ENCODE assay signal across 8 cellular contexts in the genomic region with DNA sequence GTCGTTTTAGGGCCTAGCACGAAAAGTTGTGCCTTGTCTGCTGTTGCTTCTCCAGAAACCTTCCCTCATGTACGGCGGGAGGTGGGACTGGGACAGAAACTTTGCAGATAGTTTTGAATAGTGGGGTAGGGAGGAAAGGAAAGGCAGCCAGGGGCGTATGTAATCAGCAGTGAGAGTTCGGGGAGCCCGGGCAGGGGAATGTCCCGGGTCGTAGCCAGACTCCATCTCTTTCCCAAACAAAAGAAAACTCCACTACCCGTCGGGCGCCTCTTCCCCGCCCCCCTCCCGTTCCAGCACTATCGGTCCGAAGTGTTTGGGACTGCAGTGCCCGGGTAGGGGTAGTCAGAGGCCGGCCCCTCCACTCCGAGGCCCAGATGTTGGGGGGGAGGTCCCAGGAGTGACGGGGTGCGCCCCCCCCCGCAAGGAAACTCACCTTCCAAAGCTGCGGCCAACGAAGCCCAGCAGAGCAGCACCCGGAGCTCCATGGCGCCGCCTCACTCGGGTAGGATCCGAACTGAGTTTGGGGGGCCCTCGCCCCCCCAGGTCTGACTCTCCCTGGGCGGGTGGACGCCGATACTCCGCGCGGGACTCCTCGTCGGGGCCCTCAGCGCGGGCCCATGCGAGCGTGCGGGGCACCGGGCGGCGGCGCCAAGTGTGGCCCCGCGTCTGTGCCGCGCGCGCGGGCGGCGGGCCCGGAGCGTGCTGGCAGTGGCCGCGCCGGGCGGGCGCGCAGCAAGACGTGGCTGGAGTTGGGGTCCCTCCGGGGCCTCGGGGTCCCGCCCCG. TPM values are rescaled to one million over a fixed set of nuclear protein-coding genes. Genes with fewer than 3 reads are reported as not detected.
DNase-seq lines count a peak whose midpoint lies in the region; ATAC-seq and TF ChIP-seq lines count a peak whose summit lies in the region.

No MANE protein-coding gene starts in this region.

- no peak overlapping the region for H2BK5ac ChIP-seq in mesenchymal stem cell (ENCODE audit: low read depth, low read length, poor library complexity, severe bottlenecking)

- H2AK5ac ChIP-seq in mesenchymal stem cell (ENCODE audit: low read length, severe bottlenecking): no peak overlapping the region

- H3K18ac ChIP-seq in mesenchymal stem cell (ENCODE audit: low read depth in 1 of 2, low read length in 2 of 2): peak overlapping the region; percentile 59 to 67

- peaks cover 8% of the 10 kb centered on the region for H3K4me1 ChIP-seq in A673 (ENCODE audit: insufficient read depth, low read length, poor library complexity, severe bottlenecking)
- H3K4me1 ChIP-seq in HUES6 (ENCODE audit: control insufficient read depth, insufficient read depth, low read length): peaks cover 14% of the 10 kb centered on the region
- peaks cover 22% of the 10 kb centered on the region for H3K4me1 ChIP-seq in mesenchymal stem cell (ENCODE audit: control insufficient read depth, insufficient read depth, low read depth, low read length)
- peaks cover 40% of the 10 kb centered on the region for H3K4me1 ChIP-seq in vagina

- no peaks in the 10 kb centered on the region for H3K9me3 ChIP-seq in A673 (ENCODE audit: low read depth, low read length, poor library complexity, severe bottlenecking)
- H3K9me3 ChIP-seq in HUES6 (ENCODE audit: control insufficient read depth, insufficient read depth, low read depth, low read length): no peaks in the 10 kb centered on the region
- no peaks in the 10 kb centered on the region for H3K9me3 ChIP-seq in mesenchymal stem cell (ENCODE audit: control insufficient read depth, low read length)
- H3K9me3 ChIP-seq in vagina: no peaks in the 10 kb centered on the region

- no peaks in the 10 kb centered on the region for H3K27me3 ChIP-seq in A673 (replicated peaks; ENCODE audit: insufficient read depth, low read depth, low read length, poor library complexity)
- no peaks in the 10 kb centered on the region for H3K27me3 ChIP-seq in HUES6 (ENCODE audit: control insufficient read depth, insufficient read depth, low read length)
- H3K27me3 ChIP-seq in mesenchymal stem cell (ENCODE audit: control insufficient read depth in 1 of 2, insufficient read depth in 1 of 2, low read length in 2 of 2): peaks cover 0 to 5% of the 10 kb centered on the region in 2 experiments
- no peaks in the 10 kb centered on the region for H3K27me3 ChIP-seq in vagina

- H3K9me3 Mint-ChIP-seq in chondrocyte (ENCODE audit: low read depth): no peaks in the 10 kb centered on the region

- peak overlapping the region; percentile 67 for H4K8ac ChIP-seq in mesenchymal stem cell (ENCODE audit: low read length)

- H3K4me2 ChIP-seq in mesenchymal stem cell (ENCODE audit: low read length, poor library complexity, severe bottlenecking): peak overlapping the region; percentile 92

- WGBS in mesenchymal stem cell: 0% methylated on average over 26 of the region's 69 CpGs

- no peak for TF ChIP-seq POLR2A in vagina (IDR thresholded peaks at IDR 0.05)

- ATAC-seq in HG02623 (IDR thresholded peaks at IDR 0.05; ENCODE audit: unreplicated experiment) (no peak), HG03196 (IDR thresholded peaks at IDR 0.05; ENCODE audit: unreplicated experiment) (no peak), HG03457 (IDR thresholded peaks at IDR 0.05; ENCODE audit: unreplicated experiment) (no peak)

- H3K27ac ChIP-seq in A673 (ENCODE audit: low read depth, low read length, poor library complexity, severe bottlenecking) (peak overlapping the region; percentile 80), HUES6 (ENCODE audit: low read depth, low read length) (peak overlapping the region; percentile 89), mesenchymal stem cell (ENCODE audit: low read length, poor library complexity, severe bottlenecking) (peak overlapping the region; percentile 10), vagina (peak overlapping the region; percentile 89)

- peak overlapping the region; percentile 59 to 82 for H3K4ac ChIP-seq in mesenchymal stem cell (ENCODE audit: low read depth in 1 of 2, low read length in 2 of 2)

- peaks cover 8% of the 10 kb centered on the region for H3K36me3 Mint-ChIP-seq in chondrocyte (ENCODE audit: low read depth)

- H2BK120ac ChIP-seq in mesenchymal stem cell (ENCODE audit: low read depth, low read length): peak overlapping the region; percentile 78

- peak overlapping the region; percentile 89 for H2BK15ac ChIP-seq in mesenchymal stem cell (ENCODE audit: low read depth, poor library complexity, severe bottlenecking)

- no peak overlapping the region for H2BK12ac ChIP-seq in mesenchymal stem cell (ENCODE audit: low read length in 2 of 2)

- peak overlapping the region; percentile 57 for H2AFZ ChIP-seq in mesenchymal stem cell (ENCODE audit: low read depth, low read length)

- CTCF ChIA-PET in A673 (lab: Charles Lee): interaction anchor here (0.6 to 2.7 kb wide), 5 partner anchors 10 to 122 kb away, joined by 3 to 20 read pairs (median 4); partner anchors contain the start of genes POP7 and SLC12A9

- POLR2A ChIA-PET in A673 (lab: Charles Lee; ENCODE audit: low non-redundant PET): interaction anchor here (0.5 to 1.0 kb wide), 3 partner anchors 9 to 48 kb away, joined by 3 to 7 read pairs (median 3); partner anchors contain the start of genes SLC12A9 and SRRT

- peak overlapping the region; percentile 47 to 92 for H3K14ac ChIP-seq in mesenchymal stem cell (ENCODE audit: low read length in 2 of 2)

- peaks cover 28% of the 10 kb centered on the region for H3K36me3 ChIP-seq in A673 (ENCODE audit: insufficient read depth, low read length, poor library complexity, severe bottlenecking)
- H3K36me3 ChIP-seq in HUES6 (ENCODE audit: control insufficient read depth, insufficient read depth, low read length): peaks cover 30% of the 10 kb centered on the region
- H3K36me3 ChIP-seq in mesenchymal stem cell (ENCODE audit: control insufficient read depth in 1 of 2, insufficient read depth in 2 of 2, low read depth in 1 of 2, low read length in 2 of 2): peaks cover 7 to 34% of the 10 kb centered on the region in 2 experiments
- H3K36me3 ChIP-seq in vagina: peaks cover 0 to 25% of the 10 kb centered on the region in 2 donors

- H3K9ac ChIP-seq in HUES6 (ENCODE audit: low read length): peak overlapping the region; percentile 86
- H3K9ac ChIP-seq in mesenchymal stem cell (ENCODE audit: low read length): peak overlapping the region; percentile 81

- peak overlapping the region; percentile 61 for H4K91ac ChIP-seq in mesenchymal stem cell (ENCODE audit: low read length)

- H3K4me3 ChIP-seq in A673 (ENCODE audit: low read depth, low read length, poor library complexity, severe bottlenecking) (peak overlapping the region; percentile 98), HUES6 (ENCODE audit: low read depth, low read length) (peak overlapping the region; percentile 96), mesenchymal stem cell (ENCODE audit: insufficient read depth in 1 of 2, low read depth in 1 of 2, low read length in 2 of 2) (peak overlapping the region; percentile 84 to 86), vagina (peak overlapping the region; percentile 73 to 92)

- DNase-seq in A673 (ENCODE audit: low spot score) (peak; percentile 31), chondrocyte (ENCODE audit: low spot score) (no peak), mesenchymal stem cell (peak; percentile 37), vagina (ENCODE audit: extremely low spot score in 2 of 2) (no peak)

- H3K27ac Mint-ChIP-seq in chondrocyte (ENCODE audit: unreplicated experiment): peak overlapping the region; percentile 70

- H3K27me3 Mint-ChIP-seq in chondrocyte (ENCODE audit: low read depth): no peaks in the 10 kb centered on the region

- H3K79me1 ChIP-seq in mesenchymal stem cell (replicated peaks; ENCODE audit: low read length, poor library complexity, severe bottlenecking): peaks cover 27% of the 10 kb centered on the region

- peak overlapping the region; percentile 93 for H3K4me3 Mint-ChIP-seq in chondrocyte (ENCODE audit: unreplicated experiment)

- intact Hi-C loops in A673 (cut with micrococcal nuclease; ENCODE audit: unreplicated experiment): loop anchor here (2.0 kb wide), 1 partner anchor 28 kb away; no protein-coding TSS in a partner anchor
- intact Hi-C loops in vagina (cut with DNase I): no loop called here

- TF ChIP-seq CTCF in A673 (conservative IDR thresholded peaks at IDR 0.05; ENCODE audit: low read depth, low read length) (no peak), chondrocyte (IDR thresholded peaks at IDR 0.05) (no peak), vagina (IDR thresholded peaks at IDR 0.05) (no peak)

- BruUV-seq in A673 (replicated peaks; lab: Mats Ljungman, UMichigan): no TSS peak

- peak overlapping the region in 1 of 2 experiments; percentile 63 for H3K23ac ChIP-seq in mesenchymal stem cell (ENCODE audit: low read length in 2 of 2)

- peaks cover 31% of the 10 kb centered on the region for H3K4me1 Mint-ChIP-seq in chondrocyte (ENCODE audit: low read depth)

RNA-seq across cellular contexts. Expression of gene EPHB4, which starts 0.6 kb away (rescaled TPM):
- 90.4 and 92.6 TPM in 2 replicates for total RNA-seq in A673 (2021)
- 56.6 to 60.7 TPM (median 59.5 TPM) in 3 replicates for total RNA-seq in chondrocyte
- 34.3 TPM for polyA plus RNA-seq in mesenchymal stem cell (2013, experiment 1 of 2)
- 34.3 TPM for polyA plus RNA-seq in mesenchymal stem cell (2013, experiment 2 of 2)
- total RNA-seq in vagina: 72.4 TPM

RNA-seq across cellular contexts. Expression of gene SLC12A9, which starts 25.8 kb away (rescaled TPM):
- 23.8 and 26.1 TPM in 2 replicates for total RNA-seq in A673 (2021)
- 23.5 to 26.6 TPM (median 26.0 TPM) in 3 replicates for total RNA-seq in chondrocyte
- 17.9 TPM for polyA plus RNA-seq in mesenchymal stem cell (2013, experiment 1 of 2)
- 18.1 TPM for polyA plus RNA-seq in mesenchymal stem cell (2013, experiment 2 of 2)
- total RNA-seq in vagina: 15.7 TPM

RNA-seq across cellular contexts. Expression of gene TRIP6, which starts 40.4 kb away (rescaled TPM):
- 114 and 140 TPM in 2 replicates for total RNA-seq in A673 (2021)
- 91.6 to 104 TPM (median 98.4 TPM) in 3 replicates for total RNA-seq in chondrocyte
- polyA plus RNA-seq in mesenchymal stem cell (2013, experiment 1 of 2): 61.5 TPM
- 61.7 TPM for polyA plus RNA-seq in mesenchymal stem cell (2013, experiment 2 of 2)
- 52.1 TPM for total RNA-seq in vagina

RNA-seq across cellular contexts. Expression of gene SRRT, which starts 48.2 kb away (rescaled TPM):
- 257 and 277 TPM in 2 replicates for total RNA-seq in A673 (2021)
- 104 to 138 TPM (median 105 TPM) in 3 replicates for total RNA-seq in chondrocyte
- 66.1 TPM for polyA plus RNA-seq in mesenchymal stem cell (2013, experiment 1 of 2)
- 61.3 TPM for polyA plus RNA-seq in mesenchymal stem cell (2013, experiment 2 of 2)
- total RNA-seq in vagina: 96.5 TPM

Comparison
In these comparisons a context has a peak if more than half of its experiments do, and no peak if none do; other contexts are left out.
1. DNase-seq: peak in A673 (single experiment) and mesenchymal stem cell (single experiment); none in chondrocyte (single experiment) and vagina (0 of 2).
2. H3K27ac ChIP-seq: peak in every context shown above with its lines; median percentile 89 in HUES6; 89 in vagina; 80 in A673; 10 in mesenchymal stem cell.
3. Peak in every context shown above with its lines, with median percentiles within 50 percentile points of each other: H3K4me3 ChIP-seq.